Comparison of ENCODE assay signal across 1 cellular context in genomic region chr6:117602899-117603588, GRCh38.
TF ChIP-seq lines count a peak whose summit lies in the region.

No MANE protein-coding gene starts in this region.

TF ChIP-seq in H1, 55 proteins besides CTCF, POLR2A, EP300 and RAD21:
- no peak for TF ChIP-seq PHF8 (conservative IDR thresholded peaks at IDR 0.05; ENCODE audit: low read depth, low read length)
- TF ChIP-seq POU5F1 (IDR thresholded peaks at IDR 0.05; ENCODE audit: low read depth, low read length) = no peak
- no peak for TF ChIP-seq NANOG (IDR thresholded peaks at IDR 0.05; ENCODE audit: insufficient read depth, low read depth, low read length, poor library complexity, severe bottlenecking)
- TF ChIP-seq, protein P1, sequence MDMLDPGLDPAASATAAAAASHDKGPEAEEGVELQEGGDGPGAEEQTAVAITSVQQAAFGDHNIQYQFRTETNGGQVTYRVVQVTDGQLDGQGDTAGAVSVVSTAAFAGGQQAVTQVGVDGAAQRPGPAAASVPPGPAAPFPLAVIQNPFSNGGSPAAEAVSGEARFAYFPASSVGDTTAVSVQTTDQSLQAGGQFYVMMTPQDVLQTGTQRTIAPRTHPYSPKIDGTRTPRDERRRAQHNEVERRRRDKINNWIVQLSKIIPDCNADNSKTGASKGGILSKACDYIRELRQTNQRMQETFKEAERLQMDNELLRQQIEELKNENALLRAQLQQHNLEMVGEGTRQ (IDR thresholded peaks at IDR 0.05; ENCODE audit: low read length) = no peak
- TF ChIP-seq SP2 (IDR thresholded peaks at IDR 0.05; ENCODE audit: low read length) = no peak
- TF ChIP-seq SUZ12 (IDR thresholded peaks at IDR 0.05; ENCODE audit: low read length) = no peak
- TF ChIP-seq EZH2 (IDR thresholded peaks at IDR 0.05; ENCODE audit: low read depth, low read length, severe bottlenecking) = no peak
